3 cellular contexts compared by ENCODE assay signal in the genomic region with DNA sequence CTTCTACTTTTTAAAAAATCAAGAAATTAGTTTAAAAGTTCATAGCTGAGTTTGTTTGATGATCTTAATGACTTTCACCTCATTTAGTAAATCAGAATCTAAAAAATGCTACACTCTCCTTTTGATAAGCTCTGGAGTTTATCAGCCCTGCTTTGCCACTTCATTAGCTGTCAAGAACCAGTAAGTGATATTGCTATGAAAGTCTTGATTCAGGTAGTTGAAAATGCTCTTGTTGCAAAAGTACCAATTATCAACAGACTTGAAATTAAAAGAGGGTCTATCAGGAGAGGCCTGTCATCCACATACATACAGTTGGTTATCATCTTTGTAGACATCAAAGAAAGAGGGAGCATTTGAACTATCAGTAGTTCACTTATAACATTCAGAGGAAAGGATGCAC.
TF ChIP-seq lines count a peak whose summit lies in the region.

No MANE protein-coding gene starts in this region.

TF ChIP-seq in SK-N-SH treated with all-trans-retinoic acid at 6 μM for 48 hours, 23 proteins besides CTCF, POLR2A, EP300 and RAD21:
- TF ChIP-seq ISL1 (CRISPR knock-in tag; IDR thresholded peaks at IDR 0.05), result peak; percentile 65
- TF ChIP-seq ZNF70 (CRISPR knock-in tag; IDR thresholded peaks at IDR 0.05), result no peak

TF ChIP-seq in SK-N-SH, 30 proteins besides CTCF, POLR2A, EP300 and RAD21:
- TF ChIP-seq, protein P1, sequence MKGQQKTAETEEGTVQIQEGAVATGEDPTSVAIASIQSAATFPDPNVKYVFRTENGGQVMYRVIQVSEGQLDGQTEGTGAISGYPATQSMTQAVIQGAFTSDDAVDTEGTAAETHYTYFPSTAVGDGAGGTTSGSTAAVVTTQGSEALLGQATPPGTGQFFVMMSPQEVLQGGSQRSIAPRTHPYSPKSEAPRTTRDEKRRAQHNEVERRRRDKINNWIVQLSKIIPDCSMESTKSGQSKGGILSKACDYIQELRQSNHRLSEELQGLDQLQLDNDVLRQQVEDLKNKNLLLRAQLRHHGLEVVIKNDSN (IDR thresholded peaks at IDR 0.05; ENCODE audit: borderline replicate concordance, low read depth), result no peak

TF ChIP-seq in IMR-90, 13 proteins besides CTCF, POLR2A, EP300 and RAD21:
- TF ChIP-seq CHD1 (IDR thresholded peaks at IDR 0.05; ENCODE audit: low read depth, low read length), result no peak
- TF ChIP-seq, protein P2, sequence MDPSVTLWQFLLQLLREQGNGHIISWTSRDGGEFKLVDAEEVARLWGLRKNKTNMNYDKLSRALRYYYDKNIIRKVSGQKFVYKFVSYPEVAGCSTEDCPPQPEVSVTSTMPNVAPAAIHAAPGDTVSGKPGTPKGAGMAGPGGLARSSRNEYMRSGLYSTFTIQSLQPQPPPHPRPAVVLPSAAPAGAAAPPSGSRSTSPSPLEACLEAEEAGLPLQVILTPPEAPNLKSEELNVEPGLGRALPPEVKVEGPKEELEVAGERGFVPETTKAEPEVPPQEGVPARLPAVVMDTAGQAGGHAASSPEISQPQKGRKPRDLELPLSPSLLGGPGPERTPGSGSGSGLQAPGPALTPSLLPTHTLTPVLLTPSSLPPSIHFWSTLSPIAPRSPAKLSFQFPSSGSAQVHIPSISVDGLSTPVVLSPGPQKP (IDR thresholded peaks at IDR 0.05; ENCODE audit: borderline replicate concordance, low read depth, low read length), result no peak
- no peak for TF ChIP-seq MXI1 (IDR thresholded peaks at IDR 0.05; ENCODE audit: borderline replicate concordance, low read depth, low read length)
- TF ChIP-seq RCOR1 (IDR thresholded peaks at IDR 0.05; ENCODE audit: insufficient replicate concordance, low read length), result no peak
- no peak for TF ChIP-seq SMC3 (IDR thresholded peaks at IDR 0.05; ENCODE audit: low read depth, low read length)
- no peak for TF ChIP-seq BHLHE40 (IDR thresholded peaks at IDR 0.05; ENCODE audit: low read depth, low read length)
- TF ChIP-seq RFX5 (IDR thresholded peaks at IDR 0.05; ENCODE audit: low read depth, low read length), result no peak
